1 cellular context compared by ENCODE assay signal in the genomic region with DNA sequence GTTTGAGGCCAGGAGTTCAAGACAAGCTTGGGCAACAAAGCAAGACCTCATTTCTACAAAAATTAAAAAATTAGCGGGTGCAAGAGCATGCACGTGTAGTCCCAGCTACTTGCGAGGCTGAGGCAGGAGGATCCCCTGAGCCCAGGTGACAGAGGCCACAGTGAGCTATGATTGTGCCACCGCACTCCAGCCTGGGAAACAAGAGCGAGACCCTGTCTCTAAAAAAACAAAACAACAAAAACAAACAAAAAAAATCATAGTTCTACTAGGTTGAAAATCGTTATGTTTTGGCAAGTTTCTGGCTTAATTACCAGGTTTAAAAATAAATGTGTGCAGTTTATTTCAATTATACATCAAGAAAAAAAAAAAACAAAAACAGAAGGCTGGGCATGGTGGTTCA.
TF ChIP-seq lines count a peak whose summit lies in the region.

No MANE protein-coding gene starts in this region.

TF ChIP-seq in IMR-90, 13 proteins besides CTCF, POLR2A, EP300 and RAD21 (continued from another document):
- TF ChIP-seq ELK1 (IDR thresholded peaks at IDR 0.05; ENCODE audit: borderline replicate concordance, low read depth, low read length) = no peak
- TF ChIP-seq CHD1 (IDR thresholded peaks at IDR 0.05; ENCODE audit: low read depth, low read length) = no peak
- TF ChIP-seq, protein P1, sequence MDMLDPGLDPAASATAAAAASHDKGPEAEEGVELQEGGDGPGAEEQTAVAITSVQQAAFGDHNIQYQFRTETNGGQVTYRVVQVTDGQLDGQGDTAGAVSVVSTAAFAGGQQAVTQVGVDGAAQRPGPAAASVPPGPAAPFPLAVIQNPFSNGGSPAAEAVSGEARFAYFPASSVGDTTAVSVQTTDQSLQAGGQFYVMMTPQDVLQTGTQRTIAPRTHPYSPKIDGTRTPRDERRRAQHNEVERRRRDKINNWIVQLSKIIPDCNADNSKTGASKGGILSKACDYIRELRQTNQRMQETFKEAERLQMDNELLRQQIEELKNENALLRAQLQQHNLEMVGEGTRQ (IDR thresholded peaks at IDR 0.05; ENCODE audit: low read depth, low read length) = no peak
- TF ChIP-seq MAZ (IDR thresholded peaks at IDR 0.05; ENCODE audit: borderline replicate concordance, low read depth, low read length) = no peak
- TF ChIP-seq NFE2L2 (IDR thresholded peaks at IDR 0.05; ENCODE audit: low read depth, low read length) = no peak
- no peak for TF ChIP-seq CEBPB (IDR thresholded peaks at IDR 0.05; ENCODE audit: low read depth, low read length)
- TF ChIP-seq RFX5 (IDR thresholded peaks at IDR 0.05; ENCODE audit: low read depth, low read length) = no peak
- no peak for TF ChIP-seq BHLHE40 (IDR thresholded peaks at IDR 0.05; ENCODE audit: low read depth, low read length)
- TF ChIP-seq SMC3 (IDR thresholded peaks at IDR 0.05; ENCODE audit: low read depth, low read length) = no peak
- no peak for TF ChIP-seq MXI1 (IDR thresholded peaks at IDR 0.05; ENCODE audit: borderline replicate concordance, low read depth, low read length)
- TF ChIP-seq RCOR1 (IDR thresholded peaks at IDR 0.05; ENCODE audit: insufficient replicate concordance, low read length) = no peak
